ENCODE assay signal across 1 cellular context in genomic region chr13:103935117-103935516, GRCh38.
TF ChIP-seq lines count a peak whose summit lies in the region.

No MANE protein-coding gene starts in this region.

TF ChIP-seq in GM23338, 12 proteins besides CTCF, POLR2A, EP300 and RAD21 (continued from another document):
- TF ChIP-seq ZNF462 (CRISPR knock-in tag; IDR thresholded peaks at IDR 0.05) = no peak
